Comparison of ENCODE assay signal across 9 cellular contexts in genomic region chr11:369336-370018, GRCh38. TPM values are rescaled to one million over a fixed set of nuclear protein-coding genes. Genes with fewer than 3 reads are reported as not detected.
DNase-seq lines count a peak whose midpoint lies in the region; ATAC-seq, FAIRE-seq and TF ChIP-seq lines count a peak whose summit lies in the region.
"Had no signal": no experiment of that assay in that cellular context is flagged by ENCODE, and none has a peak within 500 bp of the region (broad histone marks: within the 10 kb centered on the region; RNA-seq: fewer than 3 reads in every experiment).

A gene with protein sequence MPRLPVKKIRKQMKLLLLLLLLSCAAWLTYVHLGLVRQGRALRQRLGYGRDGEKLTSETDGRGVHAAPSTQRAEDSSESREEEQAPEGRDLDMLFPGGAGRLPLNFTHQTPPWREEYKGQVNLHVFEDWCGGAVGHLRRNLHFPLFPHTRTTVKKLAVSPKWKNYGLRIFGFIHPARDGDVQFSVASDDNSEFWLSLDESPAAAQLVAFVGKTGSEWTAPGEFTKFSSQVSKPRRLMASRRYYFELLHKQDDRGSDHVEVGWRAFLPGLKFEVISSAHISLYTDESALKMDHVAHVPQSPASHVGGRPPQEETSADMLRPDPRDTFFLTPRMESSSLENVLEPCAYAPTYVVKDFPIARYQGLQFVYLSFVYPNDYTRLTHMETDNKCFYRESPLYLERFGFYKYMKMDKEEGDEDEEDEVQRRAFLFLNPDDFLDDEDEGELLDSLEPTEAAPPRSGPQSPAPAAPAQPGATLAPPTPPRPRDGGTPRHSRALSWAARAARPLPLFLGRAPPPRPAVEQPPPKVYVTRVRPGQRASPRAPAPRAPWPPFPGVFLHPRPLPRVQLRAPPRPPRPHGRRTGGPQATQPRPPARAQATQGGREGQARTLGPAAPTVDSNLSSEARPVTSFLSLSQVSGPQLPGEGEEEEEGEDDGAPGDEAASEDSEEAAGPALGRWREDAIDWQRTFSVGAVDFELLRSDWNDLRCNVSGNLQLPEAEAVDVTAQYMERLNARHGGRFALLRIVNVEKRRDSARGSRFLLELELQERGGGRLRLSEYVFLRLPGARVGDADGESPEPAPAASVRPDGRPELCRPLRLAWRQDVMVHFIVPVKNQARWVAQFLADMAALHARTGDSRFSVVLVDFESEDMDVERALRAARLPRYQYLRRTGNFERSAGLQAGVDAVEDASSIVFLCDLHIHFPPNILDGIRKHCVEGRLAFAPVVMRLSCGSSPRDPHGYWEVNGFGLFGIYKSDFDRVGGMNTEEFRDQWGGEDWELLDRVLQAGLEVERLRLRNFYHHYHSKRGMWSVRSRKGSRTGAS (plus strand): TSS chr11:369499. CDS start chr11:369804, 305 bp downstream.

- CTCF ChIA-PET in Calu3 (lab: Charles Lee), result no interaction called here
- CTCF ChIA-PET in K562 (lab: Yijun Ruan, JAX; ENCODE audit: low intra/inter-chr PET ratio), result no interaction called here

- TF ChIP-seq POLR2A in K562 (conservative IDR thresholded peaks at IDR 0.05) (no peak), upper lobe of left lung (IDR thresholded peaks at IDR 0.05) (no peak)

- peaks cover 13% of the 10 kb centered on the region for H3K4me1 Mint-ChIP-seq in Calu3 (ENCODE audit: low read depth, unreplicated experiment)

- WGBS in K562 (ENCODE audit: insufficient coverage, low coverage, missing lambda C conversion rate), result under 1% methylated on average over 36 of the region's 118 CpGs
- 2% methylated on average over 13 of the region's 118 CpGs; no CpG with 5 or more reads in 1 of the 2 donors for WGBS in upper lobe of left lung, 2 donors

- H3K36me3 Mint-ChIP-seq in Calu3 (ENCODE audit: insufficient read depth, unreplicated experiment), result peaks cover 16% of the 10 kb centered on the region

- BruUV-seq in Calu3 (replicated peaks; lab: Mats Ljungman, UMichigan), result no TSS peak
- BruUV-seq in K562 (replicated peaks; lab: Mats Ljungman, UMichigan), result no TSS peak

- H3K79me2 ChIP-seq in K562 (ENCODE audit: control insufficient read depth, insufficient read depth, low read length), result peaks cover 10% of the 10 kb centered on the region

- ATAC-seq in K562 (peak; percentile 65), upper lobe of left lung (ENCODE audit: low FRiP score in 2 of 2) (peak in 1 of 2 donors; percentile 21), HG03025 (IDR thresholded peaks at IDR 0.05; ENCODE audit: low FRiP score, unreplicated experiment) (no peak), HG02938 (IDR thresholded peaks at IDR 0.05; ENCODE audit: unreplicated experiment) (no peak)

- peak within 1 kb of the TSS; percentile 76 for H3K4me2 ChIP-seq in K562 (ENCODE audit: insufficient read depth, low read length)

- H3K36me3 ChIP-seq in K562 (ENCODE audit: control insufficient read depth, insufficient read depth, low read length) (peaks cover 23% of the 10 kb centered on the region; the same call in 2 of the 3 replicates), kidney (ENCODE audit: control insufficient read depth in 1 of 2, insufficient read depth in 2 of 2, low read length in 2 of 2) (no peaks in the 10 kb centered on the region), upper lobe of left lung (no peaks in the 10 kb centered on the region)

- TF ChIP-seq EP300 in K562 (IDR thresholded peaks at IDR 0.05; ENCODE audit: low read length) (no peak), upper lobe of left lung (IDR thresholded peaks at IDR 0.05) (no peak)

- intact Hi-C loops in Calu3 (cut with micrococcal nuclease; ENCODE audit: unreplicated experiment) (no loop called here), K562 (cut with micrococcal nuclease) (no loop called here), kidney (cut with DNase I) (no loop called here)

- DNase-seq in Calu3, result no peak
- peak; percentile 28 for DNase-seq in NCI-H2171 (lab: John Stamatoyannopoulos, UW)
- peak; percentile 62 to 96 (median 94) for DNase-seq in K562 (ENCODE audit: extremely low read depth in 1 of 4, low spot score in 3 of 4)
- peak; percentile 74 for DNase-seq in kidney
- peak in 1 of 2 donors; percentile 87 for DNase-seq in upper lobe of left lung
- no peak for DNase-seq in mesenteric fat pad (ENCODE audit: low spot score)

- peak within 1 kb of the TSS; percentile 45 for H3K4me3 Mint-ChIP-seq in Calu3 (ENCODE audit: low read depth, unreplicated experiment)

- FAIRE-seq in K562 (lab: Jason Lieb, UNC) (no peak), kidney (lab: Jason Lieb, UNC) (no peak)

- H3K27me3 ChIP-seq in K562 (ENCODE audit: control insufficient read depth in 2 of 2, insufficient read depth in 2 of 2, low read length in 2 of 2), result peaks cover 0 to 4% of the 10 kb centered on the region in 2 experiments; a peak in 2 of 5 replicates
- peaks cover 0 to 30% (median 13%) of the 10 kb centered on the region in 4 donors for H3K27me3 ChIP-seq in upper lobe of left lung

- H3K4me1 ChIP-seq in K562 (replicated peaks in 1 of 2; ENCODE audit: control insufficient read depth in 2 of 2, insufficient read depth in 2 of 2, low read length in 2 of 2), result peaks cover 10 to 56% of the 10 kb centered on the region in 2 experiments
- peaks cover 0 to 6% of the 10 kb centered on the region in 2 donors for H3K4me1 ChIP-seq in kidney (ENCODE audit: control insufficient read depth in 1 of 2, insufficient read depth in 1 of 2, low read depth in 1 of 2, low read length in 2 of 2)
- peaks cover 8 to 13% (median 9%) of the 10 kb centered on the region in 4 donors for H3K4me1 ChIP-seq in upper lobe of left lung

- peak within 1 kb of the TSS; percentile 62 for H3K27ac Mint-ChIP-seq in Calu3 (ENCODE audit: unreplicated experiment)

- POLR2A ChIA-PET in K562 (lab: Yijun Ruan, JAX), result interaction anchor here (0.7 kb wide), 1 partner anchor 78 kb away, joined by 3 read pairs; no protein-coding TSS in a partner anchor

- H3K9ac ChIP-seq in K562 (ENCODE audit: insufficient read depth in 1 of 2, low read depth in 2 of 2, low read length in 2 of 2) (peak within 1 kb of the TSS; percentile 46 to 87; a peak in 3 of 4 replicates), kidney (ENCODE audit: low read length in 2 of 2) (no peak within 1 kb of the TSS)

- TF ChIP-seq RAD21 in K562 (CRISPR knock-in tag; conservative IDR thresholded peaks at IDR 0.05 in 1 of 2, IDR thresholded peaks at IDR 0.05 in 1 of 2), result no peak

- H3K9me3 Mint-ChIP-seq in Calu3 (ENCODE audit: low read depth, unreplicated experiment), result no peaks in the 10 kb centered on the region

- no peaks in the 10 kb centered on the region for H4K20me1 ChIP-seq in K562 (replicated peaks; ENCODE audit: control insufficient read depth, insufficient read depth, low read length)

- H3K9me1 ChIP-seq in K562 (ENCODE audit: control insufficient read depth, insufficient read depth, low read length), result no peaks in the 10 kb centered on the region

- H3K4me3 ChIP-seq in K562 (peak within 1 kb of the TSS; percentile 37), kidney (ENCODE audit: low read length in 2 of 2) (no peak within 1 kb of the TSS), upper lobe of left lung (peak within 1 kb of the TSS in 3 of 4 donors; percentile 25 to 37 (median 32))
- H3K4me3 ChIP-seq: lung had no signal

- H2AFZ ChIP-seq in K562 (ENCODE audit: low read depth, low read length), result peak within 1 kb of the TSS; percentile 83

- no peak for TF ChIP-seq CTCF in Calu3 (IDR thresholded peaks at IDR 0.05; ENCODE audit: unreplicated experiment)
- TF ChIP-seq CTCF in K562 (IDR thresholded peaks at IDR 0.05 in 2 of 3, conservative IDR thresholded peaks at IDR 0.05 in 1 of 3; ENCODE audit: insufficient read depth in 2 of 3, low read depth in 1 of 3, low read length in 3 of 3), result no peak
- no peak for TF ChIP-seq CTCF in kidney (IDR thresholded peaks at IDR 0.05; ENCODE audit: borderline replicate concordance, extremely low read depth, insufficient read depth)
- no peak for TF ChIP-seq CTCF in upper lobe of left lung (IDR thresholded peaks at IDR 0.05)

- in situ Hi-C loops in K562 (cut with MboI), result loop anchor here (10.0 kb wide), 1 partner anchor 155 kb away; no protein-coding TSS in a partner anchor

- peaks cover 76% of the 10 kb centered on the region for H3K27me3 Mint-ChIP-seq in Calu3 (ENCODE audit: unreplicated experiment)

- peaks cover 5% of the 10 kb centered on the region for H3K9me3 ChIP-seq in K562 (replicated peaks; ENCODE audit: control insufficient read depth, insufficient read depth, low read depth, low read length)
- no peaks in the 10 kb centered on the region for H3K9me3 ChIP-seq in kidney (ENCODE audit: control insufficient read depth in 1 of 2, low read length in 2 of 2)
- no peaks in the 10 kb centered on the region for H3K9me3 ChIP-seq in upper lobe of left lung

- H3K27ac ChIP-seq in K562 (ENCODE audit: extremely low read depth, low read depth, low read length), result no peak within 1 kb of the TSS; the same call in 2 of the 3 replicates
- no peak within 1 kb of the TSS for H3K27ac ChIP-seq in kidney (ENCODE audit: low read depth in 2 of 2, low read length in 2 of 2)
- no peak within 1 kb of the TSS for H3K27ac ChIP-seq in upper lobe of left lung

RNA-seq across cellular contexts. Expression of the gene that starts here (rescaled TPM):
- total RNA-seq in Calu3 (2022) (1.9 and 4.6 TPM in 2 replicates), K562 (2014; rRNA removed) (22.7 and 26.2 TPM in 2 replicates), K562 (2014; rRNA removed; fragmentation: Illumina TruSeq; extraction: Trizol) (2.1 and 2.5 TPM in 2 replicates), K562 (2015; rRNA removed; fragmentation: Illumina TruSeq; extraction: Trizol) (7.6 and 9.7 TPM in 2 replicates), K562 (2021) (33.6 and 37.1 TPM in 2 replicates), kidney (1.4 TPM), upper lobe of left lung (1 to 10 TPM in 1 of 6 donors, under 1 TPM in 4, not detected in 1; 0.23 to 2.1 (median 0.54) TPM), mesenteric fat pad (not detected)
- 45.4 and 151 TPM in 2 replicates for total RNA-seq in K562 (2011; cell fraction: chromatin; rRNA removed; ENCODE audit: low replicate concordance)
- 117 and 141 TPM in 2 replicates for total RNA-seq in K562 (2011; cell fraction: nucleolus; rRNA removed)
- total RNA-seq in K562 (2011; cell fraction: nucleoplasm; rRNA removed), result 54.9 and 57.5 TPM in 2 replicates
- polyA plus RNA-seq in K562 (2011; rRNA removed) (14.0 and 22.7 TPM in 2 replicates), K562 (2014; fragmentation: Illumina TruSeq; extraction: Trizol) (4.5 and 10.9 TPM in 2 replicates), K562 (2014; fragmentation: Nextera tagmentation; extraction: Ambion mirVana) (under 1 TPM in 1 of 2 experiments, not detected in 1; 0.20 TPM), K562 (2014; rRNA removed) (30.0 and 32.0 TPM in 2 replicates), kidney (ENCODE audit: insufficient read depth, low read depth, low replicate concordance) (0.82 TPM)
- 20.4 and 42.5 TPM in 2 replicates for polyA plus RNA-seq in K562 (2011; cell fraction: cytosol; rRNA removed)
- polyA plus RNA-seq in K562 (2011; cell fraction: nucleus; rRNA removed), result 174 and 271 TPM in 2 replicates
- 17.2 and 19.0 TPM in 2 replicates for polyA plus RNA-seq in K562 (2012)
- 2.1 and 3.3 TPM in 2 replicates for polyA minus RNA-seq in K562 (2011; rRNA and poly(A)+ RNA removed)
- 8.1 and 9.7 TPM in 2 replicates for polyA minus RNA-seq in K562 (2011; cell fraction: cytosol; rRNA and poly(A)+ RNA removed)
- polyA minus RNA-seq in K562 (2011; cell fraction: nucleus; rRNA and poly(A)+ RNA removed), result 23.6 and 27.2 TPM in 2 replicates

Comparison
In these comparisons a context has a peak if more than half of its experiments do, and no peak if none do; other contexts are left out.
1. DNase-seq: peak in NCI-H2171 (single experiment), K562 (4 of 4) and kidney (single experiment); none in Calu3 (single experiment) and mesenteric fat pad (single experiment).
2. H3K4me3 ChIP-seq: peak in K562 (single experiment) and upper lobe of left lung (3 of 4); none in kidney (0 of 2).
3. H3K9ac ChIP-seq: peak in K562 (2 of 2); none in kidney (0 of 2).